In genomic region chr14:50001146-50001998, GRCh38 we compare ENCODE assay signal across 8 cellular contexts.
DNase-seq lines count a peak whose midpoint lies in the region; ATAC-seq and TF ChIP-seq lines count a peak whose summit lies in the region.

No MANE protein-coding gene starts in this region.

- intact Hi-C loops in Right ventricle myocardium inferior (cut with DNase I) = loop anchor here (5.0 kb wide), 2 partner anchors 46 to 106 kb away; no protein-coding TSS in a partner anchor
- intact Hi-C loops in cardiac septum (cut with DNase I) = loop anchor here (5.0 kb wide), 3 partner anchors 46 to 134 kb away; no protein-coding TSS in a partner anchor
- intact Hi-C loops in lower leg skin (cut with DNase I; ENCODE audit: low total_unique reads) = loop anchor here (5.0 to 10.0 kb wide), 2 partner anchors 107 to 134 kb away; partner anchors contain the start of gene ARF6

- H3K4me3 ChIP-seq in lower leg skin (ENCODE audit: low read depth, poor library complexity, severe bottlenecking) = no peak overlapping the region

- peaks cover 0 to 5% (median 0%) of the 10 kb centered on the region in 5 experiments for H3K9me3 Mint-ChIP-seq in brain

- peaks cover 44% of the 10 kb centered on the region for H3K4me1 Mint-ChIP-seq in brain

- 17 to 40% methylated on average over 22 to 23 of the region's 23 CpGs for WGBS in lower leg skin, 2 donors

- no peak for TF ChIP-seq POLR2A in lower leg skin (IDR thresholded peaks at IDR 0.05)

- ATAC-seq in Right ventricle myocardium inferior = peak; percentile 33

- peaks cover 27% of the 10 kb centered on the region for H3K27me3 Mint-ChIP-seq in brain

- no peaks in the 10 kb centered on the region for H3K36me3 Mint-ChIP-seq in brain

- H3K4me3 Mint-ChIP-seq in brain = peak overlapping the region in 3 of 5 experiments; percentile 7 to 67 (median 28)

- H3K27ac Mint-ChIP-seq in brain = peak overlapping the region in 3 of 5 experiments; percentile 45 to 97 (median 96)

- DNase-seq in Right ventricle myocardium inferior (ENCODE audit: missing footprints) = no peak
- DNase-seq in cardiac septum (ENCODE audit: low spot score) = no peak
- DNase-seq in HT1080 (ENCODE audit: low read depth) = peak; percentile 96
- DNase-seq in T-helper 9 cell = peak; percentile 53
- peak; percentile 71 to 93 for DNase-seq in lower leg skin (ENCODE audit: low spot score in 2 of 2)
- DNase-seq in stimulated activated CD8-positive, alpha-beta memory T cell treated with anti-CD3 and anti-CD28 coated beads, Interleukin-15, amount 100 ng/mL, for 4 hours (ENCODE audit: low read depth in 2 of 2) = peak; percentile 57 to 62
- no peak for DNase-seq in GOT3 (lab: John Stamatoyannopoulos, UW)

- TF ChIP-seq CTCF in brain (conservative IDR thresholded peaks at IDR 0.05) (no peak), lower leg skin (IDR thresholded peaks at IDR 0.05) (no peak)

Comparison
In these comparisons a context has a peak if more than half of its experiments do, and no peak if none do; other contexts are left out.
1. DNase-seq: peak in HT1080 (single experiment), T-helper 9 cell (single experiment), lower leg skin (2 of 2) and stimulated activated CD8-positive, alpha-beta memory T cell treated with anti-CD3 and anti-CD28 coated beads, Interleukin-15, amount 100 ng/mL, for 4 hours (2 of 2); none in Right ventricle myocardium inferior (single experiment), cardiac septum (single experiment) and GOT3 (single experiment).